ENCODE assay signal across 12 cellular contexts in the genomic region with DNA sequence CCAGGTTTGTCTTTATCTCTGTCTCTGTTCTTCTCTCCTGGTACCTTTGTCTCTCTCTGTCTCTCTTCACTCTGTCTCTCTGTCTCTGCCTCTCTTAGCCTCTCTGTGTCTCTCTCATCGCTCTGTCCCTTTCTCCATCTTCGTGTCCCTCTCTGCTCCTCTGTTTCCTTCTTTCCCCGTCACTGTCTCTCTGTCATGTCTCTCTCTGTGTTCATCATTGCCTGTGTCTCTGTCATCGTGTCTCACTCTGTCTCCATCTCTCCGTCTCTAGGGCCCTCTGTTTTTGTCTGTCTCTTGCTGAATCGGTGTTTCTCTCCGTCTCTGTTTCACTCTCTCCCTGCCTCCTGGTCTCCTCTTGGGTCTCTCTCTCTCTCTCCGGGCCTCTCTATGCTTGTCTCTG. TPM values are rescaled to one million over a fixed set of nuclear protein-coding genes. Genes with fewer than 3 reads are reported as not detected.
A peak's percentile ranks its signal among the peaks of the same experiment; 100 is the strongest.
DNase-seq lines count a peak whose midpoint lies in the region; ATAC-seq, FAIRE-seq and TF ChIP-seq lines count a peak whose summit lies in the region.
"Had no signal": no experiment of that assay in that cellular context is flagged by ENCODE, and none has a peak within 500 bp of the region (broad histone marks: within the 10 kb centered on the region; RNA-seq: fewer than 3 reads in every experiment).

No MANE protein-coding gene starts in this region.

- H3K27me3 ChIP-seq in CD4-positive, alpha-beta T cell (ENCODE audit: control insufficient read depth, insufficient read depth, low read length) = no peaks in the 10 kb centered on the region
- H3K27me3 ChIP-seq in GM23338 (ENCODE audit: insufficient read depth) = 0 out of 2 replicates have a peak, but pooled peaks cover 3% of the 10 kb centered on the region
- no peaks in the 10 kb centered on the region for H3K27me3 ChIP-seq in mucosa of stomach (ENCODE audit: control insufficient read depth, insufficient read depth, low read length)
- H3K27me3 ChIP-seq: right lobe of liver had no signal

- H3K27ac ChIP-seq in CD4-positive, alpha-beta T cell (ENCODE audit: low read depth, low read length) = peak overlapping the region; percentile 75
- H3K27ac ChIP-seq in GM23338 (ENCODE audit: low read depth) (no peak overlapping the region), caudate nucleus (ENCODE audit: low read depth, low read length) (no peak overlapping the region)
- H3K27ac ChIP-seq: right lobe of liver had no signal

- no peak for DNase-seq in CD4-positive, alpha-beta T cell
- DNase-seq in GM23338 (ENCODE audit: low spot score) (no peak), caudate nucleus (lab: John Stamatoyannopoulos, UW) (no peak), C1 segment of cervical spinal cord (lab: John Stamatoyannopoulos, UW) (no peak), HTR-8/SVneo (ENCODE audit: insufficient read length, low spot score) (no peak)
- no peak for DNase-seq in activated T-helper 1 cell treated with anti-CD3 and anti-CD28 coated beads, Interleukin-12 subunit alpha, Interleukin-12 subunit beta, Interleukin-2, Interleukin-4 antibody, amounts not matched to agents 30 ng/mL and 10 ng/mL and 1 ng/mL, durations not matched to agents 14 hours and 24 hours and 36 hours (ENCODE audit: low spot score)
- DNase-seq: NCI-H2171 treated with DMSO at 0.1 percent for 48 hours, right lobe of liver had no signal

- no peaks in the 10 kb centered on the region for H3K9me3 Mint-ChIP-seq in CD4-positive, alpha-beta T cell
- no peaks in the 10 kb centered on the region; the same call in 2 of the 3 replicates for H3K9me3 Mint-ChIP-seq in GM23338
- H3K9me3 Mint-ChIP-seq in activated T-helper 1 cell treated with anti-CD3 and anti-CD28 coated beads, Interleukin-12 subunit alpha, Interleukin-12 subunit beta, Interleukin-2, Interleukin-4 antibody, amounts not matched to agents 30 ng/mL and 10 ng/mL and 1 ng/mL, durations not matched to agents 14 hours and 24 hours and 36 hours = no peaks in the 10 kb centered on the region
- H3K9me3 Mint-ChIP-seq: nephron had no signal

- no peaks in the 10 kb centered on the region for H3K36me3 ChIP-seq in GM23338 (ENCODE audit: insufficient read depth)
- no peaks in the 10 kb centered on the region for H3K36me3 ChIP-seq in mucosa of stomach (ENCODE audit: control insufficient read depth, insufficient read depth, low read length)
- H3K36me3 ChIP-seq: right lobe of liver had no signal

- H2AFZ ChIP-seq in GM23338 = peak overlapping the region; percentile 38; the same call in 1 of the 2 replicates

- H3K4me1 ChIP-seq in GM23338 (ENCODE audit: insufficient read depth) (peaks cover 7% of the 10 kb centered on the region; the same call in 1 of the 2 replicates), mucosa of stomach (ENCODE audit: control insufficient read depth, insufficient read depth, low read length) (peaks cover 56% of the 10 kb centered on the region)
- H3K4me1 ChIP-seq: right lobe of liver had no signal

- TF ChIP-seq CTCF in CD4-positive, alpha-beta T cell (IDR thresholded peaks at IDR 0.05) = no peak
- no peak for TF ChIP-seq CTCF in GM23338 (conservative IDR thresholded peaks at IDR 0.05; ENCODE audit: low read depth in 2 of 2)

- peaks cover 60% of the 10 kb centered on the region for H3K4me1 Mint-ChIP-seq in CD4-positive, alpha-beta T cell (ENCODE audit: low read depth)
- H3K4me1 Mint-ChIP-seq in GM23338 = peaks cover 22% of the 10 kb centered on the region
- peaks cover 51% of the 10 kb centered on the region for H3K4me1 Mint-ChIP-seq in activated T-helper 1 cell treated with anti-CD3 and anti-CD28 coated beads, Interleukin-12 subunit alpha, Interleukin-12 subunit beta, Interleukin-2, Interleukin-4 antibody, amounts not matched to agents 30 ng/mL and 10 ng/mL and 1 ng/mL, durations not matched to agents 14 hours and 24 hours and 36 hours (ENCODE audit: low read depth)
- H3K4me1 Mint-ChIP-seq: nephron had no signal

- no peaks in the 10 kb centered on the region for H3K36me3 Mint-ChIP-seq in CD4-positive, alpha-beta T cell (ENCODE audit: low read depth)
- no peaks in the 10 kb centered on the region for H3K36me3 Mint-ChIP-seq in GM23338 (ENCODE audit: low read depth)
- peaks cover 10% of the 10 kb centered on the region for H3K36me3 Mint-ChIP-seq in activated T-helper 1 cell treated with anti-CD3 and anti-CD28 coated beads, Interleukin-12 subunit alpha, Interleukin-12 subunit beta, Interleukin-2, Interleukin-4 antibody, amounts not matched to agents 30 ng/mL and 10 ng/mL and 1 ng/mL, durations not matched to agents 14 hours and 24 hours and 36 hours (ENCODE audit: low read depth)

- H3K4me3 ChIP-seq in GM23338 = no peak overlapping the region
- no peak overlapping the region for H3K4me3 ChIP-seq in mucosa of stomach (ENCODE audit: low read length)
- H3K4me3 ChIP-seq: right lobe of liver had no signal

- intact Hi-C loops in CD4-positive, alpha-beta T cell (cut with DNase I, micrococcal nuclease) = loop anchor here in 1 of 2 experiments (2.0 to 10.0 kb wide), 3 partner anchors 17 to 229 kb away; partner anchors contain the start of gene PLAUR
- intact Hi-C loops in activated T-helper 1 cell treated with anti-CD3 and anti-CD28 coated beads, Interleukin-12 subunit alpha, Interleukin-12 subunit beta, Interleukin-2, Interleukin-4 antibody, amounts not matched to agents 30 ng/mL and 10 ng/mL and 1 ng/mL, durations not matched to agents 14 hours and 24 hours and 36 hours (cut with micrococcal nuclease) = loop anchor here (1.0 kb wide), 1 partner anchor 164 kb away; the partner anchor contains the start of gene ZNF428

- H3K9ac ChIP-seq in mucosa of stomach (ENCODE audit: low read length) = peak overlapping the region; percentile 74

- H3K27me3 Mint-ChIP-seq in CD4-positive, alpha-beta T cell = no peaks in the 10 kb centered on the region
- peaks cover 12% of the 10 kb centered on the region for H3K27me3 Mint-ChIP-seq in GM23338 (ENCODE audit: insufficient read depth, low read depth, poor library complexity)
- no peaks in the 10 kb centered on the region for H3K27me3 Mint-ChIP-seq in activated T-helper 1 cell treated with anti-CD3 and anti-CD28 coated beads, Interleukin-12 subunit alpha, Interleukin-12 subunit beta, Interleukin-2, Interleukin-4 antibody, amounts not matched to agents 30 ng/mL and 10 ng/mL and 1 ng/mL, durations not matched to agents 14 hours and 24 hours and 36 hours (ENCODE audit: insufficient read depth)

- no peak for ATAC-seq in CD4-positive, alpha-beta T cell (ENCODE audit: poor library complexity)
- ATAC-seq in GM23338 (no peak), HG02798 (IDR thresholded peaks at IDR 0.05; ENCODE audit: poor library complexity, unreplicated experiment) (no peak)

- H3K79me2 ChIP-seq in GM23338 (replicated peaks; ENCODE audit: insufficient read depth) = no peaks in the 10 kb centered on the region

- CTCF ChIA-PET in CD4-positive, alpha-beta T cell (lab: Charles Lee) = interaction anchor here (3.0 kb wide), 1 partner anchor 18 kb away, joined by 20 read pairs; no protein-coding TSS in a partner anchor

- H3K4me2 ChIP-seq in GM23338 = no peak overlapping the region

- 0 out of 2 replicates have a peak, but pooled peaks cover 1% of the 10 kb centered on the region for H4K20me1 ChIP-seq in GM23338 (replicated peaks; ENCODE audit: insufficient read depth)

- FAIRE-seq in HTR-8/SVneo (lab: Jason Lieb, UNC) = no peak
- FAIRE-seq: D721Med had no signal

- no peaks in the 10 kb centered on the region for H3F3A ChIP-seq in GM23338 (replicated peaks; ENCODE audit: low read depth)

- H3K9me3 ChIP-seq in CD4-positive, alpha-beta T cell (ENCODE audit: control insufficient read depth, low read length) = no peaks in the 10 kb centered on the region
- H3K9me3 ChIP-seq in mucosa of stomach (ENCODE audit: control insufficient read depth, low read length) = no peaks in the 10 kb centered on the region
- H3K9me3 ChIP-seq: right lobe of liver had no signal

- H3K9me2 ChIP-seq in GM23338 (ENCODE audit: insufficient read depth) = no peaks in the 10 kb centered on the region

- peak overlapping the region; percentile 90 for H3K27ac Mint-ChIP-seq in CD4-positive, alpha-beta T cell
- no peak overlapping the region for H3K27ac Mint-ChIP-seq in GM23338
- H3K27ac Mint-ChIP-seq in activated T-helper 1 cell treated with anti-CD3 and anti-CD28 coated beads, Interleukin-12 subunit alpha, Interleukin-12 subunit beta, Interleukin-2, Interleukin-4 antibody, amounts not matched to agents 30 ng/mL and 10 ng/mL and 1 ng/mL, durations not matched to agents 14 hours and 24 hours and 36 hours = peak overlapping the region; percentile 92
- H3K27ac Mint-ChIP-seq: nephron had no signal

- H3K4me3 Mint-ChIP-seq in CD4-positive, alpha-beta T cell = peak overlapping the region; percentile 39
- no peak overlapping the region for H3K4me3 Mint-ChIP-seq in GM23338
- peak overlapping the region; percentile 28 for H3K4me3 Mint-ChIP-seq in activated T-helper 1 cell treated with anti-CD3 and anti-CD28 coated beads, Interleukin-12 subunit alpha, Interleukin-12 subunit beta, Interleukin-2, Interleukin-4 antibody, amounts not matched to agents 30 ng/mL and 10 ng/mL and 1 ng/mL, durations not matched to agents 14 hours and 24 hours and 36 hours
- H3K4me3 Mint-ChIP-seq: nephron had no signal

- POLR2A ChIA-PET in CD4-positive, alpha-beta T cell (lab: Charles Lee) = interaction anchor here (2.0 to 2.3 kb wide), 2 partner anchors 18 to 29 kb away, joined by 12 to 13 read pairs; partner anchors contain the start of gene SMG9

RNA-seq across cellular contexts. Expression of gene KCNN4, which starts 2.9 kb away (rescaled TPM):
- total RNA-seq in CD4-positive, alpha-beta T cell = 10 to 100 TPM in 1 of 2 experiments, 1 to 10 TPM in 1; 9.7 to 10.4 TPM
- 3.2 and 3.4 TPM in 2 replicates for total RNA-seq in GM23338 (2014; rRNA removed; shearing (Covaris generic))
- 0.75 and 0.86 TPM in 2 replicates for polyA plus RNA-seq in GM23338 (2016; fragmentation: Nextera tagmentation; extraction: Ambion mirVana)
- total RNA-seq in activated T-helper 1 cell treated with anti-CD3 and anti-CD28 coated beads, Interleukin-12 subunit alpha, Interleukin-12 subunit beta, Interleukin-2, Interleukin-4 antibody, amounts not matched to agents 30 ng/mL and 10 ng/mL and 1 ng/mL, durations not matched to agents 14 hours and 24 hours and 36 hours = 183 and 185 TPM in 2 replicates

RNA-seq across cellular contexts. Expression of gene LYPD5, which starts 18.6 kb away (rescaled TPM):
- not detected for total RNA-seq in CD4-positive, alpha-beta T cell
- 0.54 and 1.1 TPM in 2 replicates for total RNA-seq in GM23338 (2014; rRNA removed; shearing (Covaris generic))
- 0.61 and 1.5 TPM in 2 replicates for polyA plus RNA-seq in GM23338 (2016; fragmentation: Nextera tagmentation; extraction: Ambion mirVana)
- 0.29 TPM in 1 of 2 replicates, not detected in the other for total RNA-seq in activated T-helper 1 cell treated with anti-CD3 and anti-CD28 coated beads, Interleukin-12 subunit alpha, Interleukin-12 subunit beta, Interleukin-2, Interleukin-4 antibody, amounts not matched to agents 30 ng/mL and 10 ng/mL and 1 ng/mL, durations not matched to agents 14 hours and 24 hours and 36 hours

RNA-seq across cellular contexts. Expression of gene SMG9, which starts 28.9 kb away (rescaled TPM):
- total RNA-seq in CD4-positive, alpha-beta T cell = 10 to 100 TPM; 34.7 to 38.2 TPM
- 6.3 and 13.2 TPM in 2 replicates for total RNA-seq in GM23338 (2014; rRNA removed; shearing (Covaris generic))
- polyA plus RNA-seq in GM23338 (2016; fragmentation: Nextera tagmentation; extraction: Ambion mirVana) = 14.0 and 15.7 TPM in 2 replicates
- 86.6 and 89.2 TPM in 2 replicates for total RNA-seq in activated T-helper 1 cell treated with anti-CD3 and anti-CD28 coated beads, Interleukin-12 subunit alpha, Interleukin-12 subunit beta, Interleukin-2, Interleukin-4 antibody, amounts not matched to agents 30 ng/mL and 10 ng/mL and 1 ng/mL, durations not matched to agents 14 hours and 24 hours and 36 hours

RNA-seq across cellular contexts. Expression of gene ZNF283, which starts 43.5 kb away (rescaled TPM):
- 1 to 10 TPM; 2.3 to 3.7 TPM for total RNA-seq in CD4-positive, alpha-beta T cell
- total RNA-seq in GM23338 (2014; rRNA removed; shearing (Covaris generic)) = 8.7 and 12.0 TPM in 2 replicates
- 3.0 and 3.1 TPM in 2 replicates for polyA plus RNA-seq in GM23338 (2016; fragmentation: Nextera tagmentation; extraction: Ambion mirVana)
- total RNA-seq in activated T-helper 1 cell treated with anti-CD3 and anti-CD28 coated beads, Interleukin-12 subunit alpha, Interleukin-12 subunit beta, Interleukin-2, Interleukin-4 antibody, amounts not matched to agents 30 ng/mL and 10 ng/mL and 1 ng/mL, durations not matched to agents 14 hours and 24 hours and 36 hours = 4.0 and 4.8 TPM in 2 replicates

Comparison
In these comparisons a context has a peak if more than half of its experiments do, and no peak if none do; other contexts are left out.
1. RNA of gene KCNN4, which starts 2.9 kb away (total RNA-seq): 183 to 185 TPM in activated T-helper 1 cell treated with anti-CD3 and anti-CD28 coated beads, Interleukin-12 subunit alpha, Interleukin-12 subunit beta, Interleukin-2, Interleukin-4 antibody, amounts not matched to agents 30 ng/mL and 10 ng/mL and 1 ng/mL, durations not matched to agents 14 hours and 24 hours and 36 hours; 9.7 to 10.4 TPM in CD4-positive, alpha-beta T cell and 3.2 to 3.4 TPM in GM23338; every median in the first group is over 10 times any median in the second.